In the genomic region with DNA sequence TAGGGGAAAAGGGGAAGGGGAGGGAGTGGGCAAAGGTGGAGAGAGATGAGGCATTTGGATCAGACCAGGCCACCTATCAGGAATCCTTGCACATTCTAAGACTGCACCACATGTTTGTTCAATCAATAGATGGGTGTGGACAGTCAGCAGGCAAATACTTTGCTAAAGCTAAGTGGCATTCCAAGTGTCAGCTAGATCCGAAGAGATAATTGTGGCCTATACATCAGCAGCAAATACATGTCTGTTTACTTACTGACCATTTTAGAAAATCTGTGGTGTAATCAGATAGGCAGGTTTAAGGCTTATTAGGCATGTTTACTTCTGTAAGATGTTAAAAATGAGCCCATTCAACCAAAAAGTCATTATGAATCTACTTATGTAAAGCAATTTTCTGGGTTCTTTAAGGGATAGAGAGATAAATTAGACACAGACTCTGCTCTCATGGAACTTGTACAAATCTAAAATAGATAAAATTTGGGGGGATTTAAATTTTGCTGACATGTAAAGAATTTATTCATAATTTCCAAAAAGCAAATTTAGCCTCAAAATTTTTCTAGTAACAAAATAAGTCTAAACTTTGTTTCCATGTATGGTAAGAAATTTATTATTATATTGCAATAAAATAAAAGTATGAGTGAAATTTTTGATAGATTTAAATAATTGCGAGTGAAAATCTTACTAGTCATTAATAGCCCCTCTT, we compare ENCODE assay signal across 29 cellular contexts.
A peak's percentile ranks its signal among the peaks of the same experiment; 100 is the strongest.
DNase-seq lines count a peak whose midpoint lies in the region; TF ChIP-seq lines count a peak whose summit lies in the region.
"Had no signal": no experiment of that assay in that cellular context is flagged by ENCODE, and none has a peak within 500 bp of the region (broad histone marks: within the 10 kb centered on the region; RNA-seq: fewer than 3 reads in every experiment).

No MANE protein-coding gene starts in this region.

- TF ChIP-seq CTCF in nephron (IDR thresholded peaks at IDR 0.05; ENCODE audit: unreplicated experiment in 3 of 3) (no peak), left ventricle myocardium inferior (IDR thresholded peaks at IDR 0.05; ENCODE audit: borderline replicate concordance) (no peak)

- H3K4me1 ChIP-seq in left ventricle myocardium inferior = no peaks in the 10 kb centered on the region
- H3K4me1 ChIP-seq: BLaER1 treated with 17β-estradiol and CSF1 and Interleukin-3, amounts not matched to agents 10 nM and 100 nM; psoas muscle; SJSA1 had no signal

- H3K27ac Mint-ChIP-seq in nephron = peak overlapping the region; percentile 94 to 97 (median 96)
- H3K27ac Mint-ChIP-seq: activated naive CD4-positive, alpha-beta T cell treated with anti-CD3 and anti-CD28 coated beads, Interleukin-2, amount 50 U/mL, for 24 hours; naive thymus-derived CD4-positive, alpha-beta T cell; stimulated activated naive B cell treated with anti-CD40 and anti-IgM and Interleukin-4, amounts not matched to agents 10 μg/mL and 1 μg/mL and 100 μg/mL, for 72 hours had no signal

- H3K4me3 Mint-ChIP-seq in nephron = no peak overlapping the region
- H3K4me3 Mint-ChIP-seq: activated naive CD4-positive, alpha-beta T cell treated with anti-CD3 and anti-CD28 coated beads, Interleukin-2, amount 50 U/mL, for 24 hours; naive thymus-derived CD4-positive, alpha-beta T cell; stimulated activated naive B cell treated with anti-CD40 and anti-IgM and Interleukin-4, amounts not matched to agents 10 μg/mL and 1 μg/mL and 100 μg/mL, for 72 hours had no signal

- H3K36me3 Mint-ChIP-seq in nephron (ENCODE audit: low read depth) = peaks cover 12% of the 10 kb centered on the region
- H3K36me3 Mint-ChIP-seq: activated naive CD4-positive, alpha-beta T cell treated with anti-CD3 and anti-CD28 coated beads, Interleukin-2, amount 50 U/mL, for 24 hours; naive thymus-derived CD4-positive, alpha-beta T cell; stimulated activated naive B cell treated with anti-CD40 and anti-IgM and Interleukin-4, amounts not matched to agents 10 μg/mL and 1 μg/mL and 100 μg/mL, for 72 hours had no signal

- no peaks in the 10 kb centered on the region for H3K9me3 ChIP-seq in left ventricle myocardium inferior (replicated peaks)
- H3K9me3 ChIP-seq: BLaER1 treated with 17β-estradiol and CSF1 and Interleukin-3, amounts not matched to agents 10 nM and 100 nM; esophagus muscularis mucosa; heart right ventricle; psoas muscle; SJSA1 had no signal

- no peaks in the 10 kb centered on the region for H3K27me3 Mint-ChIP-seq in nephron (ENCODE audit: low read depth)

- no peaks in the 10 kb centered on the region for H3K36me3 ChIP-seq in left ventricle myocardium inferior
- H3K36me3 ChIP-seq: BLaER1 treated with 17β-estradiol and CSF1 and Interleukin-3, amounts not matched to agents 10 nM and 100 nM; esophagus muscularis mucosa; heart right ventricle; SJSA1; WERI-Rb-1 had no signal

- no peaks in the 10 kb centered on the region for H3K27me3 ChIP-seq in left ventricle myocardium inferior (ENCODE audit: low read depth)
- H3K27me3 ChIP-seq: BLaER1 treated with 17β-estradiol and CSF1 and Interleukin-3, amounts not matched to agents 10 nM and 100 nM; esophagus muscularis mucosa; heart right ventricle had no signal

- H3K4me1 Mint-ChIP-seq in nephron = peaks cover 68% of the 10 kb centered on the region
- H3K4me1 Mint-ChIP-seq: activated naive CD4-positive, alpha-beta T cell treated with anti-CD3 and anti-CD28 coated beads, Interleukin-2, amount 50 U/mL, for 24 hours; naive thymus-derived CD4-positive, alpha-beta T cell; stimulated activated naive B cell treated with anti-CD40 and anti-IgM and Interleukin-4, amounts not matched to agents 10 μg/mL and 1 μg/mL and 100 μg/mL, for 72 hours had no signal

- H3K27ac ChIP-seq in left ventricle myocardium inferior (replicated peaks) = no peak overlapping the region
- H3K27ac ChIP-seq: 22Rv1; BLaER1 treated with 17β-estradiol and CSF1 and Interleukin-3, amounts not matched to agents 10 nM and 100 nM; esophagus muscularis mucosa; GM23248; heart right ventricle; psoas muscle; SJSA1; WERI-Rb-1 had no signal

- H3K4me3 ChIP-seq in left ventricle myocardium inferior = no peak overlapping the region
- H3K4me3 ChIP-seq: BLaER1 treated with 17β-estradiol and CSF1 and Interleukin-3, amounts not matched to agents 10 nM and 100 nM; esophagus muscularis mucosa; GM23248; heart right ventricle; psoas muscle; SJSA1 had no signal

- DNase-seq in NCI-H1436 (lab: John Stamatoyannopoulos, UW) (peak; percentile 19), NCI-H1436 treated with DMSO at 0.1 percent for 48 hours (lab: John Stamatoyannopoulos, UW) (no peak), NCI-H1417 treated with DMSO at 0.1 percent for 48 hours (lab: John Stamatoyannopoulos, UW) (peak; percentile 19), NCI-H748 treated with DMSO at 0.1 percent for 48 hours (lab: John Stamatoyannopoulos, UW) (peak; percentile 76), COLO668 (lab: John Stamatoyannopoulos, UW; ENCODE audit: unreplicated experiment) (no peak), NCI-H2107 treated with DMSO at 0.1 percent for 48 hours (lab: John Stamatoyannopoulos, UW; ENCODE audit: unreplicated experiment) (no peak), left ventricle myocardium inferior (no peak)
- DNase-seq: activated CD4-positive, alpha-beta T cell treated with anti-CD3 and anti-CD28 coated beads for 48 hours; amygdala; DMS79 treated with DMSO at 0.1 percent for 48 hours; foreskin melanocyte; GDM1; GM23248; heart right ventricle; KG1; naive thymus-derived CD4-positive, alpha-beta T cell; NCI-H1105 treated with DMSO at 0.1 percent for 48 hours; NCI-H526 treated with DMSO at 0.1 percent for 48 hours; nucleus accumbens; psoas muscle; stimulated activated naive B cell treated with anti-CD40 and anti-IgM and Interleukin-4, amounts not matched to agents 10 μg/mL and 1 μg/mL and 100 μg/mL, for 72 hours; substantia nigra; WERI-Rb-1 had no signal

- H3K9me3 Mint-ChIP-seq in nephron = no peaks in the 10 kb centered on the region
- H3K9me3 Mint-ChIP-seq: activated naive CD4-positive, alpha-beta T cell treated with anti-CD3 and anti-CD28 coated beads, Interleukin-2, amount 50 U/mL, for 24 hours; naive thymus-derived CD4-positive, alpha-beta T cell; stimulated activated naive B cell treated with anti-CD40 and anti-IgM and Interleukin-4, amounts not matched to agents 10 μg/mL and 1 μg/mL and 100 μg/mL, for 72 hours had no signal

- intact Hi-C loops in left ventricle myocardium inferior (cut with micrococcal nuclease) = loop anchor here (5.0 kb wide), 1 partner anchor 222 kb away; no protein-coding TSS in a partner anchor

Comparison
In these comparisons a context has a peak if more than half of its experiments do, and no peak if none do; other contexts are left out.
1. DNase-seq: peak in NCI-H1436 (single experiment), NCI-H1417 treated with DMSO at 0.1 percent for 48 hours (single experiment) and NCI-H748 treated with DMSO at 0.1 percent for 48 hours (single experiment); none in NCI-H1436 treated with DMSO at 0.1 percent for 48 hours (single experiment), COLO668 (single experiment), NCI-H2107 treated with DMSO at 0.1 percent for 48 hours (single experiment) and left ventricle myocardium inferior (single experiment).